In the genomic region with DNA sequence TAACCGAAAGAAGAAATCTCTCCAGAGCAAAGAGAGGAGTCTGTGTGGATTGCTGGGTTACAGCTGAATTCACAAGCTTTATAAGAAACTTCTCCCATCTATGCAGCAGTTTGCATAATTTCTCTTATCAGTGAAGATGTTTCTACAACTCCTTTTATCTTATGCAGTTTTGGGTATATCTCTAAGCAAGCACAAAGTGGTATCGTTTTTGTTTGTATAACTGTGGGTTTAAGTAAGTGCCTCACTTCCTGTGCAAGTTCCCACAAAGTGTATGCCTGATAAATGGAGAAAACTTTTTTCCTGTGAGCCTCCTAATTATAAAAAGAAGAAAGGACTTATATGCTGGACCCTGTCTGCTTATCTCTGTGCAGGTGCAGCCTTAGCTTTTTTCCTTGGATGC, we compare ENCODE assay signal across 30 cellular contexts.
"Had no signal": no experiment of that assay in that cellular context is flagged by ENCODE, and none has a peak within 500 bp of the region (broad histone marks: within the 10 kb centered on the region; RNA-seq: fewer than 3 reads in every experiment).

No MANE protein-coding gene starts in this region.

- H3K9me3 Mint-ChIP-seq: activated T-cell treated with anti-CD3 and anti-CD28 coated beads, Interleukin-2, amount 50 U/mL, for 4 hours; effector memory CD8-positive, alpha-beta T cell; stimulated activated effector memory CD8-positive, alpha-beta T cell treated with anti-CD3 and anti-CD28 coated beads, Interleukin-12 subunit alpha, Interleukin-12 subunit beta, amount 100 ng/mL, for 72 hours had no signal

- H3K27me3 ChIP-seq: breast epithelium, colonic mucosa, dorsolateral prefrontal cortex, hepatocyte, left lung, right lobe of liver, transverse colon had no signal

- DNase-seq: activated B cell treated with CpG ODN at 0.5 μM for 24 hours; activated CD4-positive, alpha-beta T cell treated with anti-CD3 and anti-CD28 coated beads for 48 hours; activated CD8-positive, alpha-beta memory T cell treated with anti-CD3 and anti-CD28 coated beads, Interleukin-2, amount 50 U/mL, for 48 hours; activated effector memory CD4-positive, alpha-beta T cell treated with anti-CD3 and anti-CD28 coated beads, Interleukin-2, amount 50 U/mL, for 16 hours; activated T-cell treated with anti-CD3 and anti-CD28 coated beads, Interleukin-2, amount 50 U/mL, for 4 hours; amniotic stem cell; colonic mucosa; dorsolateral prefrontal cortex; effector memory CD8-positive, alpha-beta T cell; glutamatergic neuron; kidney glomerular epithelial cell; left lung; naive B cell; nucleus accumbens; right lobe of liver; stimulated activated CD4-positive, alpha-beta T cell treated with anti-CD3 and anti-CD28 coated beads, Interleukin-1b, Interleukin-23, amount 100 ng/mL, for 48 hours; stimulated activated naive CD8-positive, alpha-beta T cell treated with anti-CD3 and anti-CD28 coated beads, Interleukin-15, amount 100 ng/mL, for 72 hours; SW 1271; transverse colon had no signal

- H3K27ac Mint-ChIP-seq: activated B cell treated with CpG ODN at 0.5 μM for 24 hours; activated naive CD8-positive, alpha-beta T cell; naive B cell; stimulated activated effector memory CD8-positive, alpha-beta T cell treated with anti-CD3 and anti-CD28 coated beads, Interleukin-12 subunit alpha, Interleukin-12 subunit beta, amount 100 ng/mL, for 72 hours had no signal

- H3K36me3 ChIP-seq: breast epithelium, colonic mucosa, left lung, right lobe of liver, transverse colon had no signal

- H3K36me3 Mint-ChIP-seq: activated naive CD8-positive, alpha-beta T cell; naive B cell; stimulated activated effector memory CD8-positive, alpha-beta T cell treated with anti-CD3 and anti-CD28 coated beads, Interleukin-12 subunit alpha, Interleukin-12 subunit beta, amount 100 ng/mL, for 72 hours had no signal

- FAIRE-seq: endothelial cell of umbilical vein, frontal cortex, TTC549, urothelium cell line had no signal

- ATAC-seq: activated T-cell treated with anti-CD3 and anti-CD28 coated beads, Interleukin-2, amount 50 U/mL, for 4 hours; effector memory CD8-positive, alpha-beta T cell; esophagus mucosa; left lung; right lobe of liver; stimulated activated effector memory CD8-positive, alpha-beta T cell treated with anti-CD3 and anti-CD28 coated beads, Interleukin-12 subunit alpha, Interleukin-12 subunit beta, amount 100 ng/mL, for 72 hours; stimulated activated naive CD8-positive, alpha-beta T cell treated with anti-CD3 and anti-CD28 coated beads, Interleukin-15, amount 100 ng/mL, for 72 hours had no signal

- H3K9me3 ChIP-seq: breast epithelium, colonic mucosa, left lung, right lobe of liver, transverse colon had no signal

- H3K27me3 Mint-ChIP-seq: activated B cell treated with CpG ODN at 0.5 μM for 24 hours; activated naive CD8-positive, alpha-beta T cell; effector memory CD8-positive, alpha-beta T cell; naive B cell; stimulated activated naive CD8-positive, alpha-beta T cell treated with anti-CD3 and anti-CD28 coated beads, Interleukin-15, amount 100 ng/mL, for 72 hours had no signal

- H3K4me3 ChIP-seq: breast epithelium, colonic mucosa, dorsolateral prefrontal cortex, hepatocyte, left lung, lung, right lobe of liver, skin epidermis, transverse colon had no signal

- H3K4me1 ChIP-seq: breast epithelium, colonic mucosa, left lung, right lobe of liver, transverse colon had no signal

- H3K4me3 Mint-ChIP-seq: activated B cell treated with CpG ODN at 0.5 μM for 24 hours; activated naive CD8-positive, alpha-beta T cell; activated T-cell treated with anti-CD3 and anti-CD28 coated beads, Interleukin-2, amount 50 U/mL, for 4 hours; naive B cell; stimulated activated effector memory CD8-positive, alpha-beta T cell treated with anti-CD3 and anti-CD28 coated beads, Interleukin-12 subunit alpha, Interleukin-12 subunit beta, amount 100 ng/mL, for 72 hours; stimulated activated naive CD8-positive, alpha-beta T cell treated with anti-CD3 and anti-CD28 coated beads, Interleukin-15, amount 100 ng/mL, for 72 hours had no signal

- H3K27ac ChIP-seq: breast epithelium, colonic mucosa, dorsolateral prefrontal cortex, hepatocyte, left lung, right lobe of liver, skin epidermis, transverse colon had no signal
